23 cellular contexts compared by ENCODE assay signal in the genomic region with DNA sequence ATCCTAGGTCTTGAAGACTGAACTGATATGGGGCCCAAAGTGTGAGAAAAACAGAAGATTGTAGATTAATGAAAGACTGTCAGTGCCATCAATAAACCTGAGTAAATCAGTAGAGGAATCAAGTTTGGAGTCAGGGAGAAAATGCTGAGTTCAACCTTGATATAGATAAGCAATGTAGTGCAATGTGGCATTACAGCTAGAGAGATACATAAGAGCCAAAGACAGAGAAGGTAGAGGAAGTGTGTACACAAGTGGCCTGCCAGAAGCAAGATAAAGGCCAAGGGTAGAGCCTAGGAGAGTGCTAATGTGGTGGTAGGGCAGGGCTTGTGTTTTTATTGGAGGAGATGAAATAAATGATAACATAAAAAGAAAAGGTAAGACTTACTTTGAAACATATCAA.
"Had no signal": no experiment of that assay in that cellular context is flagged by ENCODE, and none has a peak within 500 bp of the region (broad histone marks: within the 10 kb centered on the region; RNA-seq: fewer than 3 reads in every experiment).

No MANE protein-coding gene starts in this region.

- H3K4me3 ChIP-seq: left ventricle myocardium inferior, lung, ovary, right atrium auricular region, right lobe of liver, stomach, testis, thyroid gland, transverse colon, upper lobe of left lung, vagina had no signal

- H3K27me3 ChIP-seq: ovary, right atrium auricular region, right lobe of liver, stomach, testis, thyroid gland, transverse colon, upper lobe of left lung, vagina had no signal

- H3K27ac ChIP-seq: left ventricle myocardium inferior, ovary, right atrium auricular region, right lobe of liver, stomach, testis, thyroid gland, transverse colon, upper lobe of left lung, vagina had no signal

- H3K36me3 ChIP-seq: left ventricle myocardium inferior, ovary, right atrium auricular region, right lobe of liver, stomach, thyroid gland, transverse colon, upper lobe of left lung, vagina had no signal

- H3K9me3 ChIP-seq: left ventricle myocardium inferior, ovary, right atrium auricular region, right lobe of liver, stomach, testis, thyroid gland, transverse colon, upper lobe of left lung, vagina had no signal

- DNase-seq: hippocampal formation; immature natural killer cell; islet precursor cell; left ventricle myocardium inferior; mesendoderm; naive thymus-derived CD4-positive, alpha-beta T cell; ovary; right lobe of liver; stimulated activated CD4-positive, alpha-beta T cell treated with anti-CD3 and anti-CD28 coated beads, Interleukin-12 subunit alpha, Interleukin-12 subunit beta, amount 100 ng/mL, for 4 hours; stimulated activated CD4-positive, alpha-beta T cell treated with anti-CD3 and anti-CD28 coated beads, Interleukin-15, amount 100 ng/mL, for 24 hours; stimulated activated CD4-positive, alpha-beta T cell treated with anti-CD3 and anti-CD28 coated beads, Interleukin-2, amount 100 ng/mL, for 24 hours; stimulated activated CD4-positive, alpha-beta T cell treated with anti-CD3 and anti-CD28 coated beads, Interleukin-4, amount 100 ng/mL, for 1 hour; stimulated activated naive B cell treated with anti-CD40 and anti-IgM and Interleukin-4, amounts not matched to agents 10 μg/mL and 1 μg/mL and 100 μg/mL, for 72 hours; stimulated activated naive CD8-positive, alpha-beta T cell treated with anti-CD3 and anti-CD28 coated beads, Interleukin-15, Interleukin-2, amounts not matched to agents 100 U/mL and 50 U/mL, for 24 hours; stomach; testis; thyroid gland; transverse colon; upper lobe of left lung had no signal

- ATAC-seq: naive thymus-derived CD4-positive, alpha-beta T cell; natural killer cell treated with Interleukin-12 subunit alpha and Interleukin-12 subunit beta and Interleukin-15 and Interleukin-18, amount 100 ng/mL, for 72 hours; right lobe of liver; stimulated activated naive B cell treated with anti-CD40 and anti-IgM and Interleukin-4, amounts not matched to agents 10 μg/mL and 1 μg/mL and 100 μg/mL, for 72 hours; stimulated activated naive CD8-positive, alpha-beta T cell treated with anti-CD3 and anti-CD28 coated beads, Interleukin-15, Interleukin-2, amounts not matched to agents 100 U/mL and 50 U/mL, for 24 hours had no signal

- H3K4me1 ChIP-seq: thyroid gland had no signal
